Comparison of ENCODE assay signal across 28 cellular contexts in genomic region chr10:15587271-15587670, GRCh38.
"Had no signal": no experiment of that assay in that cellular context is flagged by ENCODE, and none has a peak within 500 bp of the region (broad histone marks: within the 10 kb centered on the region; RNA-seq: fewer than 3 reads in every experiment).

No MANE protein-coding gene starts in this region.

- H3K4me1 ChIP-seq: colonic mucosa, esophagus squamous epithelium, foreskin keratinocyte, gastrocnemius medialis, heart right ventricle had no signal

- DNase-seq: colonic mucosa; cortex of kidney; dermis blood vessel endothelial cell; dorsolateral prefrontal cortex; effector CD4-positive, alpha-beta T cell; effector CD8-positive, alpha-beta T cell; effector memory CD4-positive, alpha-beta T cell; effector memory CD8-positive, alpha-beta T cell; endodermal cell; erythroblast; esophagus squamous epithelium; foreskin fibroblast; foreskin keratinocyte; foreskin melanocyte; gastrocnemius medialis; glutamatergic neuron; head of caudate nucleus; heart left ventricle; heart right ventricle had no signal

- H3K36me3 ChIP-seq: colonic mucosa, esophagus muscularis mucosa, esophagus squamous epithelium, gastrocnemius medialis, heart left ventricle, heart right ventricle had no signal

- FAIRE-seq: colon, endometrium, endothelial cell of umbilical vein, frontal cortex had no signal

- H3K27ac ChIP-seq: colonic mucosa, coronary artery, dorsolateral prefrontal cortex, epithelial cell of prostate, esophagus muscularis mucosa, esophagus squamous epithelium, foreskin keratinocyte, gastrocnemius medialis, gastroesophageal sphincter, heart left ventricle, heart right ventricle had no signal

- ATAC-seq: effector memory CD8-positive, alpha-beta T cell; esophagus mucosa; foreskin keratinocyte; gastrocnemius medialis; gastroesophageal sphincter; heart left ventricle; heart right ventricle had no signal

- H3K27me3 ChIP-seq: colonic mucosa, dorsolateral prefrontal cortex, esophagus muscularis mucosa, esophagus squamous epithelium, foreskin keratinocyte, gastrocnemius medialis, gastroesophageal sphincter, heart left ventricle, heart right ventricle had no signal

- H3K4me3 ChIP-seq: colonic mucosa, coronary artery, dorsolateral prefrontal cortex, esophagus muscularis mucosa, esophagus squamous epithelium, gastrocnemius medialis, gastroesophageal sphincter, heart left ventricle, heart right ventricle had no signal

- H3K9me3 ChIP-seq: colonic mucosa, esophagus muscularis mucosa, esophagus squamous epithelium, gastrocnemius medialis, gastroesophageal sphincter had no signal
